Comparison of ENCODE assay signal across 8 cellular contexts in genomic region chr2:144510206-144510991, GRCh38. TPM values are rescaled to one million over a fixed set of nuclear protein-coding genes. Genes with fewer than 3 reads are reported as not detected.
DNase-seq lines count a peak whose midpoint lies in the region; ATAC-seq and TF ChIP-seq lines count a peak whose summit lies in the region.

No MANE protein-coding gene starts in this region.

- no peak for TF ChIP-seq CTCF in GM13976 (IDR thresholded peaks at IDR 0.05; ENCODE audit: borderline replicate concordance, control extremely low read depth, extremely low read depth, insufficient read depth, missing control alignments)
- TF ChIP-seq CTCF in liver (IDR thresholded peaks at IDR 0.05; ENCODE audit: low read depth, low read length, missing input control): peak; percentile 0
- no peak for TF ChIP-seq CTCF in thoracic aorta (IDR thresholded peaks at IDR 0.05)
- TF ChIP-seq CTCF in PC-3 (conservative IDR thresholded peaks at IDR 0.05; ENCODE audit: low read depth, low read length): no peak

- H3K9me2 ChIP-seq in PC-3 (replicated peaks; ENCODE audit: low read length): no peaks in the 10 kb centered on the region

- H3K4me2 ChIP-seq in PC-3 (ENCODE audit: low read length): no peak overlapping the region

- in situ Hi-C loops in GM13976 (cut with MboI; ENCODE audit: low sequenced_read_pairs, unreplicated experiment): no loop called here

- H3K9me3 ChIP-seq in liver (ENCODE audit: control insufficient read depth in 4 of 4, low read length in 3 of 4) (no peaks in the 10 kb centered on the region), thoracic aorta (no peaks in the 10 kb centered on the region), PC-3 (ENCODE audit: low read length) (no peaks in the 10 kb centered on the region)

- CTCF ChIA-PET in PC-3 (lab: Charles Lee): no interaction called here

- H3K4me1 ChIP-seq in liver (ENCODE audit: control insufficient read depth in 4 of 4, insufficient read depth in 4 of 4, low read length in 3 of 4) (peaks cover 0 to 3% (median 0%) of the 10 kb centered on the region in 4 donors), thoracic aorta (ENCODE audit: control insufficient read depth in 1 of 2, low read depth in 2 of 2) (peaks cover 29 to 81% of the 10 kb centered on the region in 2 donors), PC-3 (ENCODE audit: insufficient read depth, low read length) (peaks cover 2% of the 10 kb centered on the region; the same call in 1 of the 2 replicates)

- no peak for TF ChIP-seq RAD21 in liver (IDR thresholded peaks at IDR 0.05)

- intact Hi-C loops in PC-3 (cut with micrococcal nuclease): no loop called here

- 20% methylated on average over 15 of the region's 15 CpGs for WGBS in liver

- no peak overlapping the region for H3K9ac ChIP-seq in liver (ENCODE audit: low read depth in 1 of 2, low read length in 2 of 2)
- H3K9ac ChIP-seq in PC-3 (ENCODE audit: low read length): no peak overlapping the region

- POLR2A ChIA-PET in PC-3 (lab: Charles Lee; ENCODE audit: unreplicated experiment): no interaction called here

- peak; percentile 60 for DNase-seq in GM13976 (ENCODE audit: low spot score)
- peak; percentile 60 for DNase-seq in LHCN-M2 (ENCODE audit: low read depth)
- peak; percentile 52 for DNase-seq in brain pericyte (ENCODE audit: low read depth, low spot score)
- no peak for DNase-seq in thoracic aorta (ENCODE audit: low spot score)
- no peak for DNase-seq in PC-3
- no peak for DNase-seq in T1000 (lab: John Stamatoyannopoulos, UW)

- no peaks in the 10 kb centered on the region for H3K36me3 ChIP-seq in liver (ENCODE audit: control insufficient read depth in 4 of 4, insufficient read depth in 3 of 4, low read depth in 1 of 4, low read length in 3 of 4)
- H3K36me3 ChIP-seq in thoracic aorta: no peaks in the 10 kb centered on the region
- H3K36me3 ChIP-seq in PC-3 (ENCODE audit: low read depth, low read length): no peaks in the 10 kb centered on the region

- no peaks in the 10 kb centered on the region for H3K79me2 ChIP-seq in PC-3 (ENCODE audit: low read length)

- H3K4me3 ChIP-seq in liver (ENCODE audit: low read depth in 1 of 3, low read length in 3 of 3) (peak overlapping the region in 1 of 3 donors; percentile 6), thoracic aorta (peak overlapping the region; percentile 93), PC-3 (ENCODE audit: low read length) (no peak overlapping the region)

- H3K27me3 ChIP-seq in liver (ENCODE audit: control insufficient read depth in 4 of 4, insufficient read depth in 4 of 4, low read length in 3 of 4) (peaks cover 0 to 4% (median 1%) of the 10 kb centered on the region in 4 donors), thoracic aorta (replicated peaks; ENCODE audit: insufficient read depth) (no peaks in the 10 kb centered on the region), PC-3 (ENCODE audit: low read length) (0 out of 2 replicates have a peak, but pooled peaks cover 5% of the 10 kb centered on the region)

- H3F3A ChIP-seq in PC-3 (ENCODE audit: low read length, unreplicated experiment): no peaks in the 10 kb centered on the region

- no peak overlapping the region for H2AFZ ChIP-seq in PC-3 (ENCODE audit: low read length)

- H4K20me1 ChIP-seq in PC-3 (ENCODE audit: low read length): no peaks in the 10 kb centered on the region

- H3K27ac ChIP-seq in liver (ENCODE audit: low read depth in 1 of 2, low read length in 2 of 2) (peak overlapping the region; percentile 9 to 51), thoracic aorta (peak overlapping the region; percentile 99), PC-3 (ENCODE audit: low read length) (no peak overlapping the region)

- ATAC-seq in GM21717 (IDR thresholded peaks at IDR 0.05; ENCODE audit: unreplicated experiment) (peak; percentile 82), thoracic aorta (ENCODE audit: insufficient number of reproducible peaks, low FRiP score, low read depth) (no peak), PC-3 (no peak)

- no TSS peak for BruUV-seq in PC-3 (replicated peaks; lab: Mats Ljungman, UMichigan)

TF ChIP-seq in liver, 16 proteins besides CTCF, POLR2A, EP300 and RAD21:
- TF ChIP-seq YY1 (IDR thresholded peaks at IDR 0.05) (no peak), RXRA (IDR thresholded peaks at IDR 0.05) (no peak), ATF3 (IDR thresholded peaks at IDR 0.05) (no peak), HNF4A (conservative IDR thresholded peaks at IDR 0.05) (no peak), SP1 (IDR thresholded peaks at IDR 0.05) (no peak), ZBTB33 (IDR thresholded peaks at IDR 0.05) (no peak), NR2F2 (IDR thresholded peaks at IDR 0.05) (no peak), TAF1 (conservative IDR thresholded peaks at IDR 0.05) (no peak), REST (IDR thresholded peaks at IDR 0.05) (no peak), FOXA1 (IDR thresholded peaks at IDR 0.05) (no peak)

RNA-seq across cellular contexts. Expression of gene ZEB2, which starts 9.5 kb away (rescaled TPM):
- total RNA-seq in LHCN-M2 (2014; rRNA removed) (52.9 and 56.7 TPM in 2 replicates), liver (10 to 100 TPM; 35.1 to 39.6 TPM), thoracic aorta (100 to 1,000 TPM; 122 to 190 TPM), PC-3 (2014; rRNA removed) (0.69 and 1.1 TPM in 2 replicates)
- polyA plus RNA-seq in LHCN-M2 (2012): 27.1 TPM
- 1 to 10 TPM; 7.6 to 9.3 TPM for polyA plus RNA-seq in liver

Comparison
In these comparisons a context has a peak if more than half of its experiments do, and no peak if none do; other contexts are left out.
1. DNase-seq: peak in GM13976 (single experiment), LHCN-M2 (single experiment) and brain pericyte (single experiment); none in thoracic aorta (single experiment), PC-3 (single experiment) and T1000 (single experiment).
2. RNA of gene ZEB2, which starts 9.5 kb away (total RNA-seq): 122 to 190 TPM in thoracic aorta, 52.9 to 56.7 TPM in LHCN-M2 and 35.1 to 39.6 TPM in liver; 0.69 to 1.1 TPM in PC-3; every median in the first group is over 10 times any median in the second.